1 cellular context compared by ENCODE assay signal in genomic region chrX:153709726-153710674, GRCh38.
A peak's percentile ranks its signal among the peaks of the same experiment; 100 is the strongest.
TF ChIP-seq lines count a peak whose summit lies in the region.

No MANE protein-coding gene starts in this region.

TF ChIP-seq in K562, 482 proteins besides CTCF, POLR2A, EP300 and RAD21:
- TF ChIP-seq CEBPG (CRISPR knock-in tag; IDR thresholded peaks at IDR 0.05): no peak
- no peak for TF ChIP-seq CEBPG (tag; conservative IDR thresholded peaks at IDR 0.05 in 1 of 2, IDR thresholded peaks at IDR 0.05 in 1 of 2)
- TF ChIP-seq RBFOX2 (IDR thresholded peaks at IDR 0.05; ENCODE audit: low read depth, low read length): peak; percentile 55
TF ChIP-seq in K562: peak in this region for 1.
